Comparison of ENCODE assay signal across 1 cellular context in the genomic region with DNA sequence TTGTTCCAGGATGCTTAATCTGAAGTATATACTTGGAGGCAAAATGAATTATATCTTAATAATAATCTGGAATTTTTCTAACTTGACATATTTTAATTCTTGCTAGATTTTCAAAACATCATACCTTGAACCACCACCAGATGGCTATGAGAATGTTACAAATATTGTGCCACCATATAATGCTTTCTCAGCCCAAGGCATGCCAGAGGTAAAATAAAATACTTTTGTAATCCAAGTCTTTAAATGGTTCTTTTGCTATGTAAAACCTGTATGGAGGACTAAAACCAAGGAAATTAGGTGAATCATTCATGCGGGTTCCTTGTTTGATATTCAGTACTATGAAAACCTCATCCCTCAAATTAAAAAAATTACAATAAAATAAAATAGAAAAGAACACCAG.
TF ChIP-seq lines count a peak whose summit lies in the region.

No MANE protein-coding gene starts in this region.

TF ChIP-seq in WTC11, 78 proteins besides CTCF, POLR2A, EP300 and RAD21 (continued from another document):
- TF ChIP-seq, protein P1, sequence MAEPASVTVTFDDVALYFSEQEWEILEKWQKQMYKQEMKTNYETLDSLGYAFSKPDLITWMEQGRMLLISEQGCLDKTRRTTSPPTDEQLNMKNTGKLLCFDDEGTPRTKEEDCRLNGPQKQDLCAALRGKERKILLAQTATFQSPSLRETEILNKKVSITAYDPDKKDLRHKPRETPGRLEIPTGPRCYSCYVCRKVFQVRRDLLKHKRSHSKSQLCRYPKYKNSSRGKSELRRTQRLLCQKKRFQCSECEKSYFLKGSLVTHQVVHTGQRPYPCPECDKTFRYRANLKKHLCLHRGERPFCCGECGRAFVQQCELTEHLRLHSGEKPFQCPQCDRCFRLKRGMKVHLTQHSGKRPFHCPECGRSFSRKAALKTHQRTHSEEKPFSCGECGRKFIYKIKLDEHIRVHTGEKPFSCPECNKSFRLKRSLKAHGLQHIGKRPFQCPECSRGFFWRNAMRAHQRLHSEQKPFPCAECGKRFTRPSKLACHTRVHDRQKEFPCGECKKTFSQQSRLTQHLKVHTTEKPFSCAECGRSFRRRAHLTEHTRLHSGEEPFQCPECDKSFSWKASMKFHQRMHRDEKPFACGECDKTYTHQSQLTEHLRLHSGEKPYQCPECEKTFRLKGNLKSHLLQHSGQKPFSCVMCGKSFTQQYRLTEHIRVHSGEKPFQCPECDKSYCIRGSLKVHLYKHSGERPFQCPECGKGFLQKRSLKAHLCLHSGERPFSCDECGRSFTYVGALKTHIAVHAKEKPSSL (CRISPR knock-in tag; conservative IDR thresholded peaks at IDR 0.05) = no peak
- no peak for TF ChIP-seq JUN (CRISPR knock-in tag; IDR thresholded peaks at IDR 0.05)
- TF ChIP-seq, protein P2, sequence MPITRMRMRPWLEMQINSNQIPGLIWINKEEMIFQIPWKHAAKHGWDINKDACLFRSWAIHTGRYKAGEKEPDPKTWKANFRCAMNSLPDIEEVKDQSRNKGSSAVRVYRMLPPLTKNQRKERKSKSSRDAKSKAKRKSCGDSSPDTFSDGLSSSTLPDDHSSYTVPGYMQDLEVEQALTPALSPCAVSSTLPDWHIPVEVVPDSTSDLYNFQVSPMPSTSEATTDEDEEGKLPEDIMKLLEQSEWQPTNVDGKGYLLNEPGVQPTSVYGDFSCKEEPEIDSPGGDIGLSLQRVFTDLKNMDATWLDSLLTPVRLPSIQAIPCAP (CRISPR knock-in tag; IDR thresholded peaks at IDR 0.05) = no peak
